1 cellular context compared by ENCODE assay signal in the genomic region with DNA sequence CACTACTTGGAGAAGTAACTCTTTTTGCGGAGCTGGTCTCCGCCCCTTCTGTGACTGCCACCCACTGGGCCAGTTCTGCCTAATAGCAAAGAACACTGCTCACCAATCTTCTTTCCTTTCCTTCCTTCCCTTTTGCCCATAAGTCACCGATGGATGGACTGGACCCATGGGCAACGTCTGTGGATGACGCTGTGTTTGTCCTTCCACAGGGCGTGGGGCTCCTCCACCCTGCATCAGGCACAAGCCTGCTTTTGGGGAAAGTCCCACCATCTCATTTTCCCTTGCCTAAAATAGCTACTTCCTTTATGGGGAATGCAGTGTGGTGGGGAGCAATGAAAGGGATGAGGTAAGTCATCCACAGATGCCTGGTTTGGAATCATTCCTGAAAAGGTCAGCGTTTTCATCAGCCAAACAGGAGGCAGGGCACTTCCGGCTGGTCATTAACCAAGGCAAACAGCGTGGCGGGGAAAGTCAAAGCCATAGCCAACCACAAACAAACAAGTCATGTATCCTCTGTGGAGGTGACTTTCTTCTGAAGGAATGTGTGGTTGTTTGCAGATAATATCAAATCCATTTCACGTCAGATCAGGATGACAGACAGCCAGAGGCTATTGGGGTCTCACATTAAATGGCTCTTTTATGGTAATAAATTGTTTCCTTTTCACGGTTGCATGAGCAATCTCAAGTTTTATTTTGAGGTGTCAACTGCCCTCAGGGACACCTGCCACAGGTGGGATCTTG.
TF ChIP-seq lines count a peak whose summit lies in the region.

No MANE protein-coding gene starts in this region.

TF ChIP-seq in HepG2, 621 proteins besides CTCF, POLR2A, EP300 and RAD21 (continued from another document and continues in another):
- TF ChIP-seq, protein P1, sequence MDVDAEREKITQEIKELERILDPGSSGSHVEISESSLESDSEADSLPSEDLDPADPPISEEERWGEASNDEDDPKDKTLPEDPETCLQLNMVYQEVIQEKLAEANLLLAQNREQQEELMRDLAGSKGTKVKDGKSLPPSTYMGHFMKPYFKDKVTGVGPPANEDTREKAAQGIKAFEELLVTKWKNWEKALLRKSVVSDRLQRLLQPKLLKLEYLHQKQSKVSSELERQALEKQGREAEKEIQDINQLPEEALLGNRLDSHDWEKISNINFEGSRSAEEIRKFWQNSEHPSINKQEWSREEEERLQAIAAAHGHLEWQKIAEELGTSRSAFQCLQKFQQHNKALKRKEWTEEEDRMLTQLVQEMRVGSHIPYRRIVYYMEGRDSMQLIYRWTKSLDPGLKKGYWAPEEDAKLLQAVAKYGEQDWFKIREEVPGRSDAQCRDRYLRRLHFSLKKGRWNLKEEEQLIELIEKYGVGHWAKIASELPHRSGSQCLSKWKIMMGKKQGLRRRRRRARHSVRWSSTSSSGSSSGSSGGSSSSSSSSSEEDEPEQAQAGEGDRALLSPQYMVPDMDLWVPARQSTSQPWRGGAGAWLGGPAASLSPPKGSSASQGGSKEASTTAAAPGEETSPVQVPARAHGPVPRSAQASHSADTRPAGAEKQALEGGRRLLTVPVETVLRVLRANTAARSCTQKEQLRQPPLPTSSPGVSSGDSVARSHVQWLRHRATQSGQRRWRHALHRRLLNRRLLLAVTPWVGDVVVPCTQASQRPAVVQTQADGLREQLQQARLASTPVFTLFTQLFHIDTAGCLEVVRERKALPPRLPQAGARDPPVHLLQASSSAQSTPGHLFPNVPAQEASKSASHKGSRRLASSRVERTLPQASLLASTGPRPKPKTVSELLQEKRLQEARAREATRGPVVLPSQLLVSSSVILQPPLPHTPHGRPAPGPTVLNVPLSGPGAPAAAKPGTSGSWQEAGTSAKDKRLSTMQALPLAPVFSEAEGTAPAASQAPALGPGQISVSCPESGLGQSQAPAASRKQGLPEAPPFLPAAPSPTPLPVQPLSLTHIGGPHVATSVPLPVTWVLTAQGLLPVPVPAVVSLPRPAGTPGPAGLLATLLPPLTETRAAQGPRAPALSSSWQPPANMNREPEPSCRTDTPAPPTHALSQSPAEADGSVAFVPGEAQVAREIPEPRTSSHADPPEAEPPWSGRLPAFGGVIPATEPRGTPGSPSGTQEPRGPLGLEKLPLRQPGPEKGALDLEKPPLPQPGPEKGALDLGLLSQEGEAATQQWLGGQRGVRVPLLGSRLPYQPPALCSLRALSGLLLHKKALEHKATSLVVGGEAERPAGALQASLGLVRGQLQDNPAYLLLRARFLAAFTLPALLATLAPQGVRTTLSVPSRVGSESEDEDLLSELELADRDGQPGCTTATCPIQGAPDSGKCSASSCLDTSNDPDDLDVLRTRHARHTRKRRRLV (CRISPR knock-in tag; IDR thresholded peaks at IDR 0.05): no peak; the same call in 1 of the 2 replicates
- TF ChIP-seq RCOR2 (CRISPR knock-in tag; IDR thresholded peaks at IDR 0.05) (peak; percentile 91), REPIN1 (CRISPR knock-in tag; IDR thresholded peaks at IDR 0.05; ENCODE audit: borderline replicate concordance, low read depth) (no peak; the same call in 1 of the 2 replicates), CBX1 (IDR thresholded peaks at IDR 0.05; ENCODE audit: low read depth) (peak; percentile 17), ZNF432 (CRISPR knock-in tag; IDR thresholded peaks at IDR 0.05; ENCODE audit: borderline replicate concordance) (no peak), ZNF543 (CRISPR knock-in tag; IDR thresholded peaks at IDR 0.05) (peak; percentile 56; the same call in 1 of the 2 replicates), MXI1 (IDR thresholded peaks at IDR 0.05; ENCODE audit: borderline replicate concordance, low read depth, low read length) (peak; percentile 41; the same call in 1 of the 3 replicates), HOXA7 (CRISPR knock-in tag; IDR thresholded peaks at IDR 0.05) (no peak), MEF2D (CRISPR knock-in tag; IDR thresholded peaks at IDR 0.05) (peak; percentile 97), ZNF670 (CRISPR knock-in tag; IDR thresholded peaks at IDR 0.05; ENCODE audit: borderline replicate concordance) (no peak; the same call in 1 of the 2 replicates), SP2 (CRISPR knock-in tag; IDR thresholded peaks at IDR 0.05) (no peak), TAF1 (CRISPR knock-in tag; IDR thresholded peaks at IDR 0.05) (peak; percentile 46; the same call in 1 of the 2 replicates), SRY (CRISPR knock-in tag; IDR thresholded peaks at IDR 0.05) (peak; percentile 69; the same call in 1 of the 2 replicates), ZNF20 (CRISPR knock-in tag; IDR thresholded peaks at IDR 0.05) (no peak), SUZ12 (IDR thresholded peaks at IDR 0.05; ENCODE audit: low read depth, low read length) (no peak), PLRG1 (conservative IDR thresholded peaks at IDR 0.05) (no peak), ZNF484 (CRISPR knock-in tag; IDR thresholded peaks at IDR 0.05; ENCODE audit: borderline replicate concordance, low read depth) (no peak), CBFB (CRISPR knock-in tag; IDR thresholded peaks at IDR 0.05) (peak; percentile 100), ZNF83 (CRISPR knock-in tag; IDR thresholded peaks at IDR 0.05; ENCODE audit: borderline replicate concordance) (no peak), HNRNPUL1 (IDR thresholded peaks at IDR 0.05; ENCODE audit: low read depth, low read length) (no peak), ETV6 (CRISPR knock-in tag; conservative IDR thresholded peaks at IDR 0.05) (no peak; the same call in 1 of the 2 replicates), ZNF850 (CRISPR knock-in tag; conservative IDR thresholded peaks at IDR 0.05) (no peak), ATM (IDR thresholded peaks at IDR 0.05; ENCODE audit: borderline replicate concordance) (no peak), ZFP41 (CRISPR knock-in tag; IDR thresholded peaks at IDR 0.05; ENCODE audit: borderline replicate concordance) (no peak), ZNF878 (CRISPR knock-in tag; IDR thresholded peaks at IDR 0.05) (peak; percentile 80; the same call in 1 of the 2 replicates), ZBTB38 (CRISPR knock-in tag; IDR thresholded peaks at IDR 0.05) (no peak), ZNF326 (CRISPR knock-in tag; IDR thresholded peaks at IDR 0.05; ENCODE audit: borderline replicate concordance) (no peak)
- TF ChIP-seq, protein P2, sequence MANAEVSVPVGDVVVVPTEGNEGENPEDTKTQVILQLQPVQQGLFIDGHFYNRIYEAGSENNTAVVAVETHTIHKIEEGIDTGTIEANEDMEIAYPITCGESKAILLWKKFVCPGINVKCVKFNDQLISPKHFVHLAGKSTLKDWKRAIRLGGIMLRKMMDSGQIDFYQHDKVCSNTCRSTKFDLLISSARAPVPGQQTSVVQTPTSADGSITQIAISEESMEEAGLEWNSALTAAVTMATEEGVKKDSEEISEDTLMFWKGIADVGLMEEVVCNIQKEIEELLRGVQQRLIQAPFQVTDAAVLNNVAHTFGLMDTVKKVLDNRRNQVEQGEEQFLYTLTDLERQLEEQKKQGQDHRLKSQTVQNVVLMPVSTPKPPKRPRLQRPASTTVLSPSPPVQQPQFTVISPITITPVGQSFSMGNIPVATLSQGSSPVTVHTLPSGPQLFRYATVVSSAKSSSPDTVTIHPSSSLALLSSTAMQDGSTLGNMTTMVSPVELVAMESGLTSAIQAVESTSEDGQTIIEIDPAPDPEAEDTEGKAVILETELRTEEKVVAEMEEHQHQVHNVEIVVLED (CRISPR knock-in tag; IDR thresholded peaks at IDR 0.05; ENCODE audit: borderline replicate concordance): peak; percentile 27; the same call in 1 of the 2 replicates
- TF ChIP-seq, protein P3, sequence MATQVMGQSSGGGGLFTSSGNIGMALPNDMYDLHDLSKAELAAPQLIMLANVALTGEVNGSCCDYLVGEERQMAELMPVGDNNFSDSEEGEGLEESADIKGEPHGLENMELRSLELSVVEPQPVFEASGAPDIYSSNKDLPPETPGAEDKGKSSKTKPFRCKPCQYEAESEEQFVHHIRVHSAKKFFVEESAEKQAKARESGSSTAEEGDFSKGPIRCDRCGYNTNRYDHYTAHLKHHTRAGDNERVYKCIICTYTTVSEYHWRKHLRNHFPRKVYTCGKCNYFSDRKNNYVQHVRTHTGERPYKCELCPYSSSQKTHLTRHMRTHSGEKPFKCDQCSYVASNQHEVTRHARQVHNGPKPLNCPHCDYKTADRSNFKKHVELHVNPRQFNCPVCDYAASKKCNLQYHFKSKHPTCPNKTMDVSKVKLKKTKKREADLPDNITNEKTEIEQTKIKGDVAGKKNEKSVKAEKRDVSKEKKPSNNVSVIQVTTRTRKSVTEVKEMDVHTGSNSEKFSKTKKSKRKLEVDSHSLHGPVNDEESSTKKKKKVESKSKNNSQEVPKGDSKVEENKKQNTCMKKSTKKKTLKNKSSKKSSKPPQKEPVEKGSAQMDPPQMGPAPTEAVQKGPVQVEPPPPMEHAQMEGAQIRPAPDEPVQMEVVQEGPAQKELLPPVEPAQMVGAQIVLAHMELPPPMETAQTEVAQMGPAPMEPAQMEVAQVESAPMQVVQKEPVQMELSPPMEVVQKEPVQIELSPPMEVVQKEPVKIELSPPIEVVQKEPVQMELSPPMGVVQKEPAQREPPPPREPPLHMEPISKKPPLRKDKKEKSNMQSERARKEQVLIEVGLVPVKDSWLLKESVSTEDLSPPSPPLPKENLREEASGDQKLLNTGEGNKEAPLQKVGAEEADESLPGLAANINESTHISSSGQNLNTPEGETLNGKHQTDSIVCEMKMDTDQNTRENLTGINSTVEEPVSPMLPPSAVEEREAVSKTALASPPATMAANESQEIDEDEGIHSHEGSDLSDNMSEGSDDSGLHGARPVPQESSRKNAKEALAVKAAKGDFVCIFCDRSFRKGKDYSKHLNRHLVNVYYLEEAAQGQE (IDR thresholded peaks at IDR 0.05; ENCODE audit: borderline replicate concordance in 1 of 2, low read depth in 1 of 2, low read length in 2 of 2): peak in 1 of 2 experiments; percentile 43; a peak in 1 of 4 replicates
- TF ChIP-seq, protein P4, sequence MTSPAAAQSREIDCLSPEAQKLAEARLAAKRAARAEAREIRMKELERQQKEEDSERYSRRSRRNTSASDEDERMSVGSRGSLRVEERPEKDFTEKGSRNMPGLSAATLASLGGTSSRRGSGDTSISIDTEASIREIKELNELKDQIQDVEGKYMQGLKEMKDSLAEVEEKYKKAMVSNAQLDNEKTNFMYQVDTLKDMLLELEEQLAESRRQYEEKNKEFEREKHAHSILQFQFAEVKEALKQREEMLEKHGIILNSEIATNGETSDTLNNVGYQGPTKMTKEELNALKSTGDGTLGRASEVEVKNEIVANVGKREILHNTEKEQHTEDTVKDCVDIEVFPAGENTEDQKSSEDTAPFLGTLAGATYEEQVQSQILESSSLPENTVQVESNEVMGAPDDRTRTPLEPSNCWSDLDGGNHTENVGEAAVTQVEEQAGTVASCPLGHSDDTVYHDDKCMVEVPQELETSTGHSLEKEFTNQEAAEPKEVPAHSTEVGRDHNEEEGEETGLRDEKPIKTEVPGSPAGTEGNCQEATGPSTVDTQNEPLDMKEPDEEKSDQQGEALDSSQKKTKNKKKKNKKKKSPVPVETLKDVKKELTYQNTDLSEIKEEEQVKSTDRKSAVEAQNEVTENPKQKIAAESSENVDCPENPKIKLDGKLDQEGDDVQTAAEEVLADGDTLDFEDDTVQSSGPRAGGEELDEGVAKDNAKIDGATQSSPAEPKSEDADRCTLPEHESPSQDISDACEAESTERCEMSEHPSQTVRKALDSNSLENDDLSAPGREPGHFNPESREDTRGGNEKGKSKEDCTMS (CRISPR knock-in tag; conservative IDR thresholded peaks at IDR 0.05): no peak
- TF ChIP-seq, protein P5, sequence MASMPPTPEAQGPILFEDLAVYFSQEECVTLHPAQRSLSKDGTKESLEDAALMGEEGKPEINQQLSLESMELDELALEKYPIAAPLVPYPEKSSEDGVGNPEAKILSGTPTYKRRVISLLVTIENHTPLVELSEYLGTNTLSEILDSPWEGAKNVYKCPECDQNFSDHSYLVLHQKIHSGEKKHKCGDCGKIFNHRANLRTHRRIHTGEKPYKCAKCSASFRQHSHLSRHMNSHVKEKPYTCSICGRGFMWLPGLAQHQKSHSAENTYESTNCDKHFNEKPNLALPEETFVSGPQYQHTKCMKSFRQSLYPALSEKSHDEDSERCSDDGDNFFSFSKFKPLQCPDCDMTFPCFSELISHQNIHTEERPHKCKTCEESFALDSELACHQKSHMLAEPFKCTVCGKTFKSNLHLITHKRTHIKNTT (CRISPR knock-in tag; IDR thresholded peaks at IDR 0.05): no peak
- TF ChIP-seq, protein P6, sequence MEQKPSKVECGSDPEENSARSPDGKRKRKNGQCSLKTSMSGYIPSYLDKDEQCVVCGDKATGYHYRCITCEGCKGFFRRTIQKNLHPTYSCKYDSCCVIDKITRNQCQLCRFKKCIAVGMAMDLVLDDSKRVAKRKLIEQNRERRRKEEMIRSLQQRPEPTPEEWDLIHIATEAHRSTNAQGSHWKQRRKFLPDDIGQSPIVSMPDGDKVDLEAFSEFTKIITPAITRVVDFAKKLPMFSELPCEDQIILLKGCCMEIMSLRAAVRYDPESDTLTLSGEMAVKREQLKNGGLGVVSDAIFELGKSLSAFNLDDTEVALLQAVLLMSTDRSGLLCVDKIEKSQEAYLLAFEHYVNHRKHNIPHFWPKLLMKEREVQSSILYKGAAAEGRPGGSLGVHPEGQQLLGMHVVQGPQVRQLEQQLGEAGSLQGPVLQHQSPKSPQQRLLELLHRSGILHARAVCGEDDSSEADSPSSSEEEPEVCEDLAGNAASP (CRISPR knock-in tag; IDR thresholded peaks at IDR 0.05; ENCODE audit: borderline replicate concordance): peak; percentile 93; the same call in 1 of the 2 replicates
- TF ChIP-seq, protein P7, sequence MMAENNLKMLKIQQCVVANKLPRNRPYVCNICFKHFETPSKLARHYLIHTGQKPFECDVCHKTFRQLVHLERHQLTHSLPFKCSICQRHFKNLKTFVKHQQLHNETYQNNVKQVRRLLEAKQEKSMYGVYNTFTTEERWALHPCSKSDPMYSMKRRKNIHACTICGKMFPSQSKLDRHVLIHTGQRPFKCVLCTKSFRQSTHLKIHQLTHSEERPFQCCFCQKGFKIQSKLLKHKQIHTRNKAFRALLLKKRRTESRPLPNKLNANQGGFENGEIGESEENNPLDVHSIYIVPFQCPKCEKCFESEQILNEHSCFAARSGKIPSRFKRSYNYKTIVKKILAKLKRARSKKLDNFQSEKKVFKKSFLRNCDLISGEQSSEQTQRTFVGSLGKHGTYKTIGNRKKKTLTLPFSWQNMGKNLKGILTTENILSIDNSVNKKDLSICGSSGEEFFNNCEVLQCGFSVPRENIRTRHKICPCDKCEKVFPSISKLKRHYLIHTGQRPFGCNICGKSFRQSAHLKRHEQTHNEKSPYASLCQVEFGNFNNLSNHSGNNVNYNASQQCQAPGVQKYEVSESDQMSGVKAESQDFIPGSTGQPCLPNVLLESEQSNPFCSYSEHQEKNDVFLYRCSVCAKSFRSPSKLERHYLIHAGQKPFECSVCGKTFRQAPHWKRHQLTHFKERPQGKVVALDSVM (CRISPR knock-in tag; IDR thresholded peaks at IDR 0.05): no peak
- TF ChIP-seq, protein P8, sequence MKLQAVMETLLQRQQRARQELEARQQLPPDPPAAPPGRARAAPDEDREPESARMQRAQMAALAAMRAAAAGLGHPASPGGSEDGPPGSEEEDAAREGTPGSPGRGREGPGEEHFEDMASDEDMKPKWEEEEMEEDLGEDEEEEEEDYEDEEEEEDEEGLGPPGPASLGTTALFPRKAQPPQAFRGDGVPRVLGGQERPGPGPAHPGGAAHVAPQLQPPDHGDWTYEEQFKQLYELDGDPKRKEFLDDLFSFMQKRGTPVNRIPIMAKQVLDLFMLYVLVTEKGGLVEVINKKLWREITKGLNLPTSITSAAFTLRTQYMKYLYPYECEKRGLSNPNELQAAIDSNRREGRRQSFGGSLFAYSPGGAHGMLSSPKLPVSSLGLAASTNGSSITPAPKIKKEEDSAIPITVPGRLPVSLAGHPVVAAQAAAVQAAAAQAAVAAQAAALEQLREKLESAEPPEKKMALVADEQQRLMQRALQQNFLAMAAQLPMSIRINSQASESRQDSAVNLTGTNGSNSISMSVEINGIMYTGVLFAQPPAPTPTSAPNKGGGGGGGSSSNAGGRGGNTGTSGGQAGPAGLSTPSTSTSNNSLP (IDR thresholded peaks at IDR 0.05; ENCODE audit: low read depth, low read length): peak; percentile 95
- TF ChIP-seq, protein P9, sequence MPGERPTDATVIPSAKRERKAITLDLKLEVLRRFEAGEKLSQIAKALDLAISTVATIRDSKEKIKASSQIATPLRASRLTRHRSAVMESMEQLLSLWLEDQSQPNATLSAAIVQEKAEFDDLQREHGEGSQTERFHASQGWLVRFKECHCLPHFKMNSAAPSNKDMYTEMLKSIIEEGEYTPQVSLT (CRISPR knock-in tag; IDR thresholded peaks at IDR 0.05; ENCODE audit: borderline replicate concordance, low read depth): 0 out of 2 replicates have a peak, but pooled peaks have one; percentile 42
